Comparison of ENCODE assay signal across 1 cellular context in genomic region chr7:21357146-21358097, GRCh38.
TF ChIP-seq lines count a peak whose summit lies in the region.

No MANE protein-coding gene starts in this region.

TF ChIP-seq in GM23338, 12 proteins besides CTCF, POLR2A, EP300 and RAD21 (continued from another document):
- TF ChIP-seq ZNF462 (CRISPR knock-in tag; IDR thresholded peaks at IDR 0.05) (no peak), CREB1 (CRISPR knock-in tag; IDR thresholded peaks at IDR 0.05; ENCODE audit: low read depth) (no peak), EZH2phosphoT487 (IDR thresholded peaks at IDR 0.05; ENCODE audit: unreplicated experiment) (no peak)
